ENCODE assay signal across 1 cellular context in genomic region chr20:4898845-4899244, GRCh38.
TF ChIP-seq lines count a peak whose summit lies in the region.

No MANE protein-coding gene starts in this region.

TF ChIP-seq in WTC11, 78 proteins besides CTCF, POLR2A, EP300 and RAD21 (continued from another document):
- TF ChIP-seq ARID4B (CRISPR knock-in tag; IDR thresholded peaks at IDR 0.05; ENCODE audit: borderline replicate concordance): no peak
- no peak for TF ChIP-seq TEAD4 (CRISPR knock-in tag; IDR thresholded peaks at IDR 0.05)
- TF ChIP-seq ELF4 (CRISPR knock-in tag; IDR thresholded peaks at IDR 0.05; ENCODE audit: low read depth): no peak
- no peak for TF ChIP-seq NFYB (CRISPR knock-in tag; conservative IDR thresholded peaks at IDR 0.05; ENCODE audit: low read depth)
- TF ChIP-seq AFF4 (CRISPR knock-in tag; IDR thresholded peaks at IDR 0.05; ENCODE audit: borderline replicate concordance): no peak
- no peak for TF ChIP-seq E2F5 (CRISPR knock-in tag; IDR thresholded peaks at IDR 0.05)
- no peak for TF ChIP-seq JUN (CRISPR knock-in tag; IDR thresholded peaks at IDR 0.05)
TF ChIP-seq in WTC11: peak in this region for 0.
